ENCODE assay signal across 27 cellular contexts in genomic region chr2:14621874-14622273, GRCh38. TPM values are rescaled to one million over a fixed set of nuclear protein-coding genes. Genes with fewer than 3 reads are reported as not detected.
"Had no signal": no experiment of that assay in that cellular context is flagged by ENCODE, and none has a peak within 500 bp of the region (broad histone marks: within the 10 kb centered on the region; RNA-seq: fewer than 3 reads in every experiment).

No MANE protein-coding gene starts in this region.

- ATAC-seq: gastrocnemius medialis; heart right ventricle; left lobe of liver; left ventricle myocardium superior; lower lobe of right lung; naive thymus-derived CD4-positive, alpha-beta T cell had no signal

- H3K4me3 Mint-ChIP-seq: dendritic cell treated with granulocyte-macrophage colony-stimulating factor and Interleukin-4, amounts not matched to agents 40 ng/mL and 50 ng/mL, for 4 days; immature natural killer cell; naive thymus-derived CD4-positive, alpha-beta T cell had no signal

- H3K4me3 ChIP-seq: colonic mucosa, esophagus squamous epithelium, gastrocnemius medialis, heart right ventricle, lower lobe of right lung had no signal

- H3K27me3 Mint-ChIP-seq: dendritic cell treated with granulocyte-macrophage colony-stimulating factor and Interleukin-4, amounts not matched to agents 40 ng/mL and 50 ng/mL, for 4 days had no signal

- H3K27me3 ChIP-seq: colonic mucosa, esophagus squamous epithelium, gastrocnemius medialis had no signal

- H3K9me3 ChIP-seq: colonic mucosa, esophagus squamous epithelium, gastrocnemius medialis, heart right ventricle, lower lobe of right lung had no signal

- H3K4me1 ChIP-seq: esophagus squamous epithelium, gastrocnemius medialis, heart right ventricle, lower lobe of right lung had no signal

- H3K4me1 Mint-ChIP-seq: immature natural killer cell; naive thymus-derived CD4-positive, alpha-beta T cell had no signal

- H3K27ac ChIP-seq: esophagus squamous epithelium, gastrocnemius medialis, heart right ventricle, lower lobe of right lung had no signal

- H3K36me3 Mint-ChIP-seq: immature natural killer cell; naive thymus-derived CD4-positive, alpha-beta T cell had no signal

- DNase-seq: colonic mucosa; cortex of kidney; effector CD4-positive, alpha-beta T cell; effector memory CD4-positive, alpha-beta T cell; erythroblast; esophagus squamous epithelium; foreskin fibroblast; foreskin melanocyte; gastrocnemius medialis; glutamatergic neuron; head of caudate nucleus; heart right ventricle; hypothalamus; immature natural killer cell; islet precursor cell; kidney; kidney glomerular epithelial cell; left colon; left ventricle myocardium superior; lower lobe of right lung; mesenchymal stem cell; midbrain; naive thymus-derived CD4-positive, alpha-beta T cell had no signal

- H3K27ac Mint-ChIP-seq: dendritic cell treated with granulocyte-macrophage colony-stimulating factor and Interleukin-4, amounts not matched to agents 40 ng/mL and 50 ng/mL, for 4 days; immature natural killer cell; naive thymus-derived CD4-positive, alpha-beta T cell had no signal

- H3K36me3 ChIP-seq: colonic mucosa, esophagus squamous epithelium, gastrocnemius medialis, heart right ventricle, lower lobe of right lung had no signal

RNA-seq across cellular contexts. Expression of gene LRATD1, which starts 10.6 kb away (rescaled TPM):
- total RNA-seq: chondrocyte; endothelial cell of umbilical vein; naive thymus-derived CD4-positive, alpha-beta T cell had no signal
- polyA plus RNA-seq: endothelial cell of umbilical vein; immature natural killer cell; naive thymus-derived CD4-positive, alpha-beta T cell had no signal
